Comparison of ENCODE assay signal across 19 cellular contexts in genomic region chr7:41869596-41869995, GRCh38.
DNase-seq lines count a peak whose midpoint lies in the region; TF ChIP-seq lines count a peak whose summit lies in the region.
"Had no signal": no experiment of that assay in that cellular context is flagged by ENCODE, and none has a peak within 500 bp of the region (broad histone marks: within the 10 kb centered on the region; RNA-seq: fewer than 3 reads in every experiment).

No MANE protein-coding gene starts in this region.

- H3K4me3 ChIP-seq in retinal pigment epithelial cell (ENCODE audit: low read length) (no peak overlapping the region), prostate gland (no peak overlapping the region)
- H3K4me3 ChIP-seq: body of pancreas, dorsolateral prefrontal cortex, K562, tibial nerve had no signal

- peaks cover 27% of the 10 kb centered on the region for H3K4me1 Mint-ChIP-seq in T-helper 1 cell treated with Interleukin-12 subunit alpha and Interleukin-12 subunit beta and Interleukin-4 antibody, amounts not matched to agents 30 μg/mL and 1 μg/mL, for 36 hours (ENCODE audit: low read depth)

- H3K9me3 Mint-ChIP-seq in T-helper 1 cell treated with Interleukin-12 subunit alpha and Interleukin-12 subunit beta and Interleukin-4 antibody, amounts not matched to agents 30 μg/mL and 1 μg/mL, for 36 hours = peaks cover 38% of the 10 kb centered on the region
- H3K9me3 Mint-ChIP-seq: CD8-positive, alpha-beta T cell had no signal

- no peaks in the 10 kb centered on the region for H3K9me3 ChIP-seq in prostate gland

- H3K27ac ChIP-seq in prostate gland = no peak overlapping the region
- H3K27ac ChIP-seq: body of pancreas, dorsolateral prefrontal cortex, parathyroid adenoma had no signal

- no peak for TF ChIP-seq POLR2A in prostate gland (IDR thresholded peaks at IDR 0.05)

- H3K4me1 ChIP-seq in prostate gland (replicated peaks) = no peaks in the 10 kb centered on the region
- H3K4me1 ChIP-seq: body of pancreas, parathyroid adenoma had no signal

- H3K27me3 Mint-ChIP-seq in T-helper 1 cell treated with Interleukin-12 subunit alpha and Interleukin-12 subunit beta and Interleukin-4 antibody, amounts not matched to agents 30 μg/mL and 1 μg/mL, for 36 hours (ENCODE audit: low read depth) = no peaks in the 10 kb centered on the region

- no peaks in the 10 kb centered on the region for H3K27me3 ChIP-seq in prostate gland (replicated peaks; ENCODE audit: insufficient read depth)
- H3K27me3 ChIP-seq: body of pancreas, tibial nerve had no signal

- H3K4me3 Mint-ChIP-seq in T-helper 1 cell treated with Interleukin-12 subunit alpha and Interleukin-12 subunit beta and Interleukin-4 antibody, amounts not matched to agents 30 μg/mL and 1 μg/mL, for 36 hours = no peak overlapping the region
- H3K4me3 Mint-ChIP-seq: CD8-positive, alpha-beta T cell had no signal

- 52% methylated on average over 3 of the region's 3 CpGs for WGBS in prostate gland

- intact Hi-C loops in prostate gland (cut with DNase I) = no loop called here

- peak overlapping the region; percentile 70 for H3K27ac Mint-ChIP-seq in T-helper 1 cell treated with Interleukin-12 subunit alpha and Interleukin-12 subunit beta and Interleukin-4 antibody, amounts not matched to agents 30 μg/mL and 1 μg/mL, for 36 hours
- H3K27ac Mint-ChIP-seq: CD8-positive, alpha-beta T cell had no signal

- no peak for TF ChIP-seq CTCF in retinal pigment epithelial cell (conservative IDR thresholded peaks at IDR 0.05; ENCODE audit: low read depth, low read length)
- TF ChIP-seq CTCF in prostate gland (IDR thresholded peaks at IDR 0.05) = no peak

- peaks cover 3% of the 10 kb centered on the region for H3K36me3 Mint-ChIP-seq in T-helper 1 cell treated with Interleukin-12 subunit alpha and Interleukin-12 subunit beta and Interleukin-4 antibody, amounts not matched to agents 30 μg/mL and 1 μg/mL, for 36 hours (ENCODE audit: low read depth)
- H3K36me3 Mint-ChIP-seq: CD8-positive, alpha-beta T cell had no signal

- no peaks in the 10 kb centered on the region for H3K36me3 ChIP-seq in prostate gland
- H3K36me3 ChIP-seq: tibial nerve had no signal

- DNase-seq in T-helper 1 cell (no peak), RPMI7951 (ENCODE audit: low read depth) (peak; percentile 48), fibroblast of gingiva (ENCODE audit: low read depth) (peak; percentile 22), retinal pigment epithelial cell (ENCODE audit: low read depth) (peak; percentile 43), prostate gland (ENCODE audit: low spot score) (no peak), NCI-H2227 treated with DMSO at 0.1 percent for 48 hours (lab: John Stamatoyannopoulos, UW) (no peak), glomerular visceral epithelial cell (ENCODE audit: extremely low spot score) (no peak)
- DNase-seq: 8988T; activated CD4-positive, CD25-positive, alpha-beta regulatory T cell; body of pancreas; CD8-positive, alpha-beta T cell; dorsolateral prefrontal cortex; hippocampal formation; NCI-H1092; T-helper 2 cell had no signal

Comparison
In these comparisons a context has a peak if more than half of its experiments do, and no peak if none do; other contexts are left out.
1. DNase-seq: peak in RPMI7951 (single experiment), fibroblast of gingiva (single experiment) and retinal pigment epithelial cell (single experiment); none in T-helper 1 cell (0 of 5), prostate gland (single experiment), NCI-H2227 treated with DMSO at 0.1 percent for 48 hours (single experiment) and glomerular visceral epithelial cell (single experiment).